In the genomic region with DNA sequence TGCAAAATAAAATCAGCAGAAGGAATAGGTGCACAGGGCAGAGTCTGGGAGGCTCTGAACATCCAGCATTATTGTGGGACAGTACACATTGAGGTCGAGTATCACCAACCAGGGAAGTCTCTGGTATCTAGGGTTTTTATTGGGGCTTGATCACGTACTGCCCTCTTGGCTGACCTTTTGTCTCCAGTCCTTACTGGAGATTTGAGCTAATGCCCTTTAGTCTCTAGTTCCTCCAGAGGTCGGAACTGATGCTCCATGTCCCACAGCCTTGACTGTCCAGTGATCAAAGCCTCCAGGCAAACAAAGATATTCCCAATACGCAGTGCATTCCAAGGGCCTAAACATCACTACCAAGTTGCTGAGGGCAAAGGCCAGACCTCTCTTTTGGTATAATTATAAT, we compare ENCODE assay signal across 1 cellular context.
TF ChIP-seq lines count a peak whose summit lies in the region.

No MANE protein-coding gene starts in this region.

TF ChIP-seq in endothelial cell of umbilical vein, 7 proteins besides CTCF, POLR2A, EP300 and RAD21:
- TF ChIP-seq FOS (IDR thresholded peaks at IDR 0.05; ENCODE audit: borderline replicate concordance, insufficient read depth, low read length): no peak
- no peak for TF ChIP-seq POLR2AphosphoS5 (IDR thresholded peaks at IDR 0.05; ENCODE audit: insufficient read depth, low read depth, low read length)
- TF ChIP-seq, protein P1, sequence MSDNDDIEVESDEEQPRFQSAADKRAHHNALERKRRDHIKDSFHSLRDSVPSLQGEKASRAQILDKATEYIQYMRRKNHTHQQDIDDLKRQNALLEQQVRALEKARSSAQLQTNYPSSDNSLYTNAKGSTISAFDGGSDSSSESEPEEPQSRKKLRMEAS (IDR thresholded peaks at IDR 0.05; ENCODE audit: insufficient read depth, insufficient read length): no peak
- no peak for TF ChIP-seq GATA2 (IDR thresholded peaks at IDR 0.05; ENCODE audit: insufficient read depth, insufficient read length, low read depth, low read length)
- no peak for TF ChIP-seq EZH2 (IDR thresholded peaks at IDR 0.05; ENCODE audit: borderline replicate concordance, low read depth, low read length, severe bottlenecking)
- TF ChIP-seq MYC (IDR thresholded peaks at IDR 0.05; ENCODE audit: low read depth, low read length): no peak
- TF ChIP-seq JUN (IDR thresholded peaks at IDR 0.05; ENCODE audit: borderline replicate concordance, insufficient read depth, insufficient read length, low read depth): no peak
